In genomic region chr9:72882117-72882775, GRCh38 we compare ENCODE assay signal across 2 cellular contexts.
TF ChIP-seq lines count a peak whose summit lies in the region.

No MANE protein-coding gene starts in this region.

TF ChIP-seq in HepG2, 621 proteins besides CTCF, POLR2A, EP300 and RAD21:
- TF ChIP-seq NCOA2 (CRISPR knock-in tag; IDR thresholded peaks at IDR 0.05) = no peak
- TF ChIP-seq ZNF280B (CRISPR knock-in tag; IDR thresholded peaks at IDR 0.05; ENCODE audit: borderline replicate concordance) = no peak
- TF ChIP-seq GPBP1L1 (CRISPR knock-in tag; IDR thresholded peaks at IDR 0.05) = no peak
- TF ChIP-seq ZNF121 (CRISPR knock-in tag; IDR thresholded peaks at IDR 0.05) = no peak

TF ChIP-seq in GM23338, 12 proteins besides CTCF, POLR2A, EP300 and RAD21:
- TF ChIP-seq JUNB (IDR thresholded peaks at IDR 0.05; ENCODE audit: unreplicated experiment) (no peak), NANOG (IDR thresholded peaks at IDR 0.05; ENCODE audit: borderline replicate concordance) (no peak), REST (IDR thresholded peaks at IDR 0.05; ENCODE audit: unreplicated experiment) (no peak), CREB1 (CRISPR knock-in tag; IDR thresholded peaks at IDR 0.05; ENCODE audit: low read depth) (no peak), ZNF331 (CRISPR knock-in tag; IDR thresholded peaks at IDR 0.05; ENCODE audit: low read depth) (no peak), ETS1 (IDR thresholded peaks at IDR 0.05) (no peak), POLR2AphosphoS5 (IDR thresholded peaks at IDR 0.05; ENCODE audit: low read depth) (no peak), EZH2 (IDR thresholded peaks at IDR 0.05; ENCODE audit: low read depth, unreplicated experiment) (no peak), EZH2phosphoT487 (IDR thresholded peaks at IDR 0.05; ENCODE audit: unreplicated experiment) (no peak), ZNF114 (CRISPR knock-in tag; IDR thresholded peaks at IDR 0.05) (no peak), STAT1 (IDR thresholded peaks at IDR 0.05; ENCODE audit: unreplicated experiment) (no peak), ZNF462 (CRISPR knock-in tag; IDR thresholded peaks at IDR 0.05) (no peak)
